32 cellular contexts compared by ENCODE assay signal in genomic region chr6:138245751-138246150, GRCh38. TPM values are rescaled to one million over a fixed set of nuclear protein-coding genes. Genes with fewer than 3 reads are reported as not detected.
"Had no signal": no experiment of that assay in that cellular context is flagged by ENCODE, and none has a peak within 500 bp of the region (broad histone marks: within the 10 kb centered on the region; RNA-seq: fewer than 3 reads in every experiment).

No MANE protein-coding gene starts in this region.

- H3K4me1 ChIP-seq: heart right ventricle, left ventricle myocardium inferior, psoas muscle, sigmoid colon, tibial nerve, upper lobe of right lung, uterus had no signal

- H3K27me3 ChIP-seq: esophagus muscularis mucosa, heart right ventricle, ovary, sigmoid colon, tibial nerve, upper lobe of right lung, uterus had no signal

- H3K27ac ChIP-seq: coronary artery, esophagus muscularis mucosa, heart right ventricle, left ventricle myocardium inferior, lower lobe of right lung, ovary, psoas muscle, sigmoid colon, thoracic aorta, tibial nerve, upper lobe of right lung, uterus had no signal

- H3K9me3 ChIP-seq: esophagus muscularis mucosa, heart right ventricle, left ventricle myocardium inferior, lower lobe of right lung, ovary, psoas muscle, sigmoid colon, thoracic aorta, tibial nerve, upper lobe of right lung, uterus had no signal

- H3K4me3 ChIP-seq: coronary artery, esophagus muscularis mucosa, heart right ventricle, left ventricle myocardium inferior, lower lobe of right lung, ovary, psoas muscle, sigmoid colon, thoracic aorta, tibial nerve, upper lobe of right lung, uterus had no signal

- H3K36me3 ChIP-seq: esophagus muscularis mucosa, heart right ventricle, left ventricle myocardium inferior, lower lobe of right lung, ovary, sigmoid colon, thoracic aorta, tibial nerve, upper lobe of right lung, uterus had no signal

- DNase-seq: dermis blood vessel endothelial cell; effector memory CD4-positive, alpha-beta T cell; foreskin melanocyte; glutamatergic neuron; heart right ventricle; hippocampal formation; left cardiac atrium; left ventricle myocardium inferior; lower lobe of right lung; natural killer cell; occipital lobe; ovary; posterior cingulate gyrus; psoas muscle; right cardiac atrium; sigmoid colon; small intestine; stimulated activated CD4-positive, alpha-beta T cell treated with anti-CD3 and anti-CD28 coated beads, Interleukin-15, amount 100 ng/mL, for 24 hours; stimulated activated CD4-positive, alpha-beta T cell treated with anti-CD3 and anti-CD28 coated beads, Interleukin-2, amount 100 ng/mL, for 48 hours; stimulated activated naive B cell treated with anti-CD40 and anti-IgM and Interleukin-4, amounts not matched to agents 10 μg/mL and 1 μg/mL and 100 μg/mL, for 72 hours; upper lobe of right lung; uterus had no signal

RNA-seq across cellular contexts. Expression of gene PBOV1, which starts 27.5 kb away (rescaled TPM):
- total RNA-seq: dermis blood vessel endothelial cell, endothelial cell of umbilical vein, epithelial cell of proximal tubule, esophagus muscularis mucosa, heart right ventricle, kidney epithelial cell, left cardiac atrium, left ventricle myocardium inferior, lower lobe of right lung, mesenteric fat pad, myocyte, natural killer cell, occipital lobe, ovary, psoas muscle, renal cortical epithelial cell, right cardiac atrium, sigmoid colon, thoracic aorta, tibial nerve, upper lobe of right lung, uterus had no signal
